In genomic region chr2:148867079-148867769, GRCh38 we compare ENCODE assay signal across 23 cellular contexts.
"Had no signal": no experiment of that assay in that cellular context is flagged by ENCODE, and none has a peak within 500 bp of the region (broad histone marks: within the 10 kb centered on the region; RNA-seq: fewer than 3 reads in every experiment).

No MANE protein-coding gene starts in this region.

- H3K36me3 Mint-ChIP-seq: memory B cell; stimulated activated naive B cell treated with anti-CD40 and anti-IgM and Interleukin-4, amounts not matched to agents 10 μg/mL and 1 μg/mL and 100 μg/mL, for 72 hours had no signal

- H3K4me1 Mint-ChIP-seq: memory B cell had no signal

- H3K27me3 ChIP-seq: colonic mucosa, right lobe of liver, thyroid gland, vagina had no signal

- H3K4me1 ChIP-seq: colonic mucosa, parathyroid adenoma, right lobe of liver, stomach, thyroid gland, vagina had no signal

- H2AFZ ChIP-seq: parathyroid adenoma had no signal

- H3K4me3 Mint-ChIP-seq: dendritic cell treated with granulocyte-macrophage colony-stimulating factor and Interleukin-4, amounts not matched to agents 40 ng/mL and 50 ng/mL, for 4 days; immature natural killer cell; memory B cell; natural killer cell; neural crest cell; stimulated activated naive B cell treated with anti-CD40 and anti-IgM and Interleukin-4, amounts not matched to agents 10 μg/mL and 1 μg/mL and 100 μg/mL, for 72 hours had no signal

- H3K79me2 ChIP-seq: parathyroid adenoma had no signal

- H3K27ac ChIP-seq: colonic mucosa, parathyroid adenoma, right lobe of liver, stomach, thyroid gland, vagina had no signal

- H3K36me3 ChIP-seq: colonic mucosa, right lobe of liver, stomach, thyroid gland, vagina had no signal

- H3K9ac ChIP-seq: parathyroid adenoma had no signal

- H3K27ac Mint-ChIP-seq: dendritic cell treated with granulocyte-macrophage colony-stimulating factor and Interleukin-4, amounts not matched to agents 40 ng/mL and 50 ng/mL, for 4 days; immature natural killer cell; memory B cell; natural killer cell; progenitor cell of endocrine pancreas; stimulated activated naive B cell treated with anti-CD40 and anti-IgM and Interleukin-4, amounts not matched to agents 10 μg/mL and 1 μg/mL and 100 μg/mL, for 72 hours had no signal

- H3K9me3 ChIP-seq: colonic mucosa, right lobe of liver, stomach, thyroid gland, vagina had no signal

- ATAC-seq: left ventricle myocardium superior; natural killer cell; right lobe of liver; stimulated activated naive B cell treated with anti-CD40 and anti-IgM and Interleukin-4, amounts not matched to agents 10 μg/mL and 1 μg/mL and 100 μg/mL, for 72 hours had no signal

- H3K9me3 Mint-ChIP-seq: dendritic cell treated with granulocyte-macrophage colony-stimulating factor and Interleukin-4, amounts not matched to agents 40 ng/mL and 50 ng/mL, for 4 days; natural killer cell; neural crest cell had no signal

- H3K4me3 ChIP-seq: colonic mucosa, lung, right lobe of liver, stomach, thyroid gland, vagina had no signal

- DNase-seq: colonic mucosa; effector CD8-positive, alpha-beta T cell; hypothalamus; immature natural killer cell; islet precursor cell; kidney glomerular epithelial cell; left ventricle myocardium superior; natural killer cell; right lobe of liver; small intestine; stimulated activated CD4-positive, alpha-beta T cell treated with anti-CD3 and anti-CD28 coated beads, Interleukin-15, amount 100 ng/mL, for 24 hours; stimulated activated CD4-positive, alpha-beta T cell treated with anti-CD3 and anti-CD28 coated beads, Interleukin-2, amount 100 ng/mL, for 48 hours; stimulated activated naive B cell treated with anti-CD40 and anti-IgM and Interleukin-4, amounts not matched to agents 10 μg/mL and 1 μg/mL and 100 μg/mL, for 72 hours; stomach; thyroid gland; trophoblast cell had no signal
